In the genomic region with DNA sequence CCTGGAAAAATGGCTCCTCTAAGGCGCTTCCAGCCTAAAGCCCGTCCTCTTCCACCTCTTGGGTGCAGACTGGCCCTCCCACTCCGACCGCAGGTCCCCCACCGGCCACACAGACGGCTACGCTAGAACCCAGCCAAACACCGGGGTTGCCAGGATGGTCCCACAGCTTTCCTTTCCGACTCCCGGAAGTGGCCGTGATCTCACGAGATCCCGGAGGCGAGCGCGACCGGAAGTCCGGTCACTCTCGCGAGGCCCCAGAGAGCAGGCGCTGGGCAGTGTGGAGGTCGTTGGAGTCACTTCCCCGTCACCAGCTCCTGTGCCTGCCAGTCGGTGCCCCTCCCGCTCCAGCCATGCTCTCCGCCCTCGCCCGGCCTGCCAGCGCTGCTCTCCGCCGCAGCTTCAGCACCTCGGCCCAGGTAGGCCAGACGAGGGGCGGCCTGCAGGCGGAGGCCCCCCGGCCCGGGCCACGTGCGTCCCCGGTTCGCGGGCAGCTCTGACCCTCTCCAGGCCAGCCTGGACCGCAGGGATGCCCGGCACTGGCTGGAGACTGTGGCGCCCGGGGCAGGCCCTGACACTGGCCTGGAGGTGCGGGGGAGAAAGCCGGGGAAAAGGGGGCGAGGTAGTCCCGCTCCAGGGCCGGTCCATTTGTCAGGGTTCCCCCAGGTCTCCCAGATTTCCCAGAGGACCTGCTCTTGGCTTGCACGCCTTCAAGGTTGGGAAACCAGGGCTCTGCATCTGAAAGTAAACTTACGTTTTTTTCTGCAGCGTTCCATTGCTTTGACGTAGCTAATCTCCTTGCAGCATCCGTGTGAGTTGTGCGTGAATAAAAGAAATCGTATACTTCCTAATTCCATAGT, we compare ENCODE assay signal across 8 cellular contexts. TPM values are rescaled to one million over a fixed set of nuclear protein-coding genes. Genes with fewer than 3 reads are reported as not detected.
DNase-seq lines count a peak whose midpoint lies in the region; ATAC-seq and TF ChIP-seq lines count a peak whose summit lies in the region.

A gene with protein sequence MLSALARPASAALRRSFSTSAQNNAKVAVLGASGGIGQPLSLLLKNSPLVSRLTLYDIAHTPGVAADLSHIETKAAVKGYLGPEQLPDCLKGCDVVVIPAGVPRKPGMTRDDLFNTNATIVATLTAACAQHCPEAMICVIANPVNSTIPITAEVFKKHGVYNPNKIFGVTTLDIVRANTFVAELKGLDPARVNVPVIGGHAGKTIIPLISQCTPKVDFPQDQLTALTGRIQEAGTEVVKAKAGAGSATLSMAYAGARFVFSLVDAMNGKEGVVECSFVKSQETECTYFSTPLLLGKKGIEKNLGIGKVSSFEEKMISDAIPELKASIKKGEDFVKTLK (plus strand): TSS at position 296 of the 857 bp plus-strand sequence. CDS start 55 bp downstream, at position 351.
STYXL1 (minus strand) TSS at position 190 of the 857 bp plus-strand sequence. CDS start 17,477 bp downstream, outside the sequence.

- peaks cover 0 to 44% of the 10 kb centered on the region in 2 donors for H3K4me1 ChIP-seq in right atrium auricular region
- H3K4me1 ChIP-seq in psoas muscle = peaks cover 22% of the 10 kb centered on the region
- H3K4me1 ChIP-seq in urinary bladder (ENCODE audit: insufficient read depth) = peaks cover 2% of the 10 kb centered on the region

- H3K9me3 ChIP-seq in right atrium auricular region (no peaks in the 10 kb centered on the region), psoas muscle (no peaks in the 10 kb centered on the region)

- DNase-seq in NCI-H187 (lab: John Stamatoyannopoulos, UW) (peak; percentile 77 to 80), anterior cingulate cortex (lab: John Stamatoyannopoulos, UW) (peak; percentile 45 to 95 (median 88)), right atrium auricular region (ENCODE audit: low spot score) (peak; percentile 97), psoas muscle (peak; percentile 97 to 98)

- H3K36me3 ChIP-seq in right atrium auricular region (peaks cover 6% of the 10 kb centered on the region), psoas muscle (ENCODE audit: insufficient read depth in 1 of 2, low read depth in 1 of 2) (peaks cover 0 to 12% of the 10 kb centered on the region in 2 donors), urinary bladder (ENCODE audit: insufficient read depth) (no peaks in the 10 kb centered on the region)

- peak; percentile 91 for TF ChIP-seq POLR2A in GM18505 (IDR thresholded peaks at IDR 0.05; ENCODE audit: borderline replicate concordance, extremely low read depth, insufficient read depth, insufficient read length)

- intact Hi-C loops in T-helper 2 cell treated with Interferon-gamma antibody and Interleukin-4, amounts not matched to agents 100 ng/mL and 5 ng/mL, for 36 hours (cut with micrococcal nuclease) = loop anchor here (1.0 to 2.0 kb wide), 6 partner anchors 54 to 311 kb away; partner anchors contain the start of genes POR and TMEM120A
- intact Hi-C loops in psoas muscle (cut with DNase I) = no loop called here

- H3K27me3 ChIP-seq in right atrium auricular region = no peaks in the 10 kb centered on the region
- no peaks in the 10 kb centered on the region for H3K27me3 ChIP-seq in psoas muscle (ENCODE audit: insufficient read depth in 3 of 3, low read length in 2 of 3)

- H3K27ac ChIP-seq in right atrium auricular region (peak within 1 kb of the TSS; percentile 96), psoas muscle (peak within 1 kb of the TSS; percentile 98), urinary bladder (ENCODE audit: low read depth) (peak within 1 kb of the TSS; percentile 85)

- 0 to 1% (median 0%) methylated on average over 51 to 58 of the region's 58 CpGs for WGBS in psoas muscle, 3 donors
- under 1% methylated on average over 58 of the region's 58 CpGs for WGBS in urinary bladder

- no peak for TF ChIP-seq CTCF in right atrium auricular region (IDR thresholded peaks at IDR 0.05)
- TF ChIP-seq CTCF in psoas muscle (IDR thresholded peaks at IDR 0.05) = no peak

- peak; percentile 92 for ATAC-seq in GM18505 (IDR thresholded peaks at IDR 0.05; ENCODE audit: unreplicated experiment)
- ATAC-seq in HG02943 (IDR thresholded peaks at IDR 0.05; ENCODE audit: low read depth, unreplicated experiment) = peak; percentile 89
- ATAC-seq in psoas muscle = peak; percentile 94 to 97 (median 95)

- H3K4me3 ChIP-seq in right atrium auricular region = peak within 1 kb of the TSS; percentile 96 to 100
- peak within 1 kb of the TSS; percentile 96 for H3K4me3 ChIP-seq in psoas muscle
- peak within 1 kb of the TSS; percentile 86 for H3K4me3 ChIP-seq in urinary bladder (ENCODE audit: low read depth, low read length)

RNA-seq across cellular contexts. Expression of the first gene that starts in this region (rescaled TPM):
- total RNA-seq in T-helper 2 cell treated with Interferon-gamma antibody and Interleukin-4, amounts not matched to agents 100 ng/mL and 5 ng/mL, for 36 hours = 179 and 182 TPM in 2 replicates
- total RNA-seq in right atrium auricular region (100 to 1,000 TPM; 186 to 272 TPM), psoas muscle (100 to 1,000 TPM; 483 to 621 (median 527) TPM), urinary bladder (29.6 TPM)
- polyA plus RNA-seq in psoas muscle (100 to 1,000 TPM; 385 to 453 (median 396) TPM), urinary bladder (145 TPM)

RNA-seq across cellular contexts. Expression of gene STYXL1, which starts in this region (rescaled TPM):
- 30.2 and 32.2 TPM in 2 replicates for total RNA-seq in T-helper 2 cell treated with Interferon-gamma antibody and Interleukin-4, amounts not matched to agents 100 ng/mL and 5 ng/mL, for 36 hours
- total RNA-seq in right atrium auricular region = 10 to 100 TPM; 17.6 to 40.1 TPM
- total RNA-seq in psoas muscle = 10 to 100 TPM in 3 of 4 donors, 1 to 10 TPM in 1; 6.6 to 42.3 (median 14.1) TPM
- polyA plus RNA-seq in psoas muscle = 10 to 100 TPM in 2 of 3 donors, 1 to 10 TPM in 1; 9.5 to 67.5 (median 39.9) TPM
- total RNA-seq in urinary bladder = 20.5 TPM
- 26.7 TPM for polyA plus RNA-seq in urinary bladder

Comparison
In these comparisons a context has a peak if more than half of its experiments do, and no peak if none do; other contexts are left out.
1. Peak in every context shown above with its lines: DNase-seq, ATAC-seq, H3K4me3 ChIP-seq and H3K27ac ChIP-seq.